ENCODE assay signal across 8 cellular contexts in the genomic region with DNA sequence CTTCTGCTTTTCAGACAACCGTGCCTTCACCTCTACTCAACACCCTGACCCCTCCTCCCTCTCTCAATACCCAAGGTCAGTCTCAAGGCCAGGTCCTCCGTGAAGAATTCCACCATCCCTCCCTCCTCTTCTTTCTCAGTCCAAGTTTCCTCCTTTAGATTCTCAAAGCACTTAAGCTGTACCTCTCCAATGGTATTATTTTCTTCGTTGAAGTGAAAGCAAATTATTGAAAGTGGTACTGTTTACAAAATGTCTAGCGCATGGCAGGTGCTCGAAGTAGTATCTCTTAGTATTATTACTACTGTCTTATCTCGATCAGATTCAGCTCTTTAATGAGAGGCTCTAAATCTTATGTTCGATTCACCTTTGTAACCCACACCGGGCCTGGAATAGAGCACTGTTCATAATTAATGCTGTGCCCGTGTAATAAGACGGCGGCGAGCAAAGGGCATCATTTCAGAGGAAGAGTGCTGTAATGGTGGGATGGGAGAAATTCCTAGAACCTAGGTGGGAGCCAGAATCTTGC. TPM values are rescaled to one million over a fixed set of nuclear protein-coding genes. Genes with fewer than 3 reads are reported as not detected.
DNase-seq lines count a peak whose midpoint lies in the region; ATAC-seq, FAIRE-seq and TF ChIP-seq lines count a peak whose summit lies in the region.

No MANE protein-coding gene starts in this region.

- H3K4me3 ChIP-seq in HEK293 (ENCODE audit: low read depth, low read length) (peak overlapping the region; percentile 53), GM12878 (peak overlapping the region; percentile 64)

- peaks cover 35% of the 10 kb centered on the region for H3K79me2 ChIP-seq in GM12878 (ENCODE audit: control insufficient read depth, insufficient read depth, low read length)

- no peak for TF ChIP-seq EP300 in GM12878 (IDR thresholded peaks at IDR 0.05; ENCODE audit: borderline replicate concordance in 1 of 2, control insufficient read depth in 1 of 2, low read depth in 2 of 2, low read length in 2 of 2)

- H3K27ac ChIP-seq in 22Rv1, result peak overlapping the region; percentile 89
- H3K27ac ChIP-seq in HEK293 (ENCODE audit: extremely low read depth, low read depth, low read length), result peak overlapping the region; percentile 43; the same call in 1 of the 2 replicates
- H3K27ac ChIP-seq in GM12878 (ENCODE audit: control insufficient read depth, insufficient read depth), result peak overlapping the region; percentile 42; the same call in 1 of the 2 replicates

- peaks cover 3% of the 10 kb centered on the region; the same call in 1 of the 2 replicates for H3K4me1 ChIP-seq in HEK293 (ENCODE audit: control insufficient read depth, insufficient read depth, low read length)
- peaks cover 4% of the 10 kb centered on the region; the same call in 1 of the 2 replicates for H3K4me1 ChIP-seq in GM12878 (ENCODE audit: control insufficient read depth, insufficient read depth, low read length)

- ATAC-seq in GM12878, result peak; percentile 13
- ATAC-seq in HG03159 (IDR thresholded peaks at IDR 0.05; ENCODE audit: unreplicated experiment), result no peak
- no peak for ATAC-seq in GM21526 (IDR thresholded peaks at IDR 0.05; ENCODE audit: low FRiP score, unreplicated experiment)

- H3K36me3 ChIP-seq in HEK293 (ENCODE audit: control insufficient read depth in 2 of 2, insufficient read depth in 1 of 2, low read length in 2 of 2), result peaks cover 0 to 8% of the 10 kb centered on the region in 2 experiments; a peak in 1 of 3 replicates
- H3K36me3 ChIP-seq in GM12878 (ENCODE audit: control insufficient read depth in 2 of 2, insufficient read depth in 2 of 2, low read length in 1 of 2), result no peaks in the 10 kb centered on the region

- FAIRE-seq in GM12878 (lab: Jason Lieb, UNC), result no peak

- no peak for TF ChIP-seq POLR2A in GM12878 (IDR thresholded peaks at IDR 0.05; ENCODE audit: low read depth, low read length)

- H3K9me3 ChIP-seq in HEK293 (ENCODE audit: control insufficient read depth, insufficient read depth, low read depth, low read length), result no peaks in the 10 kb centered on the region
- H3K9me3 ChIP-seq in GM12878 (replicated peaks; ENCODE audit: control insufficient read depth, insufficient read depth, low read length), result no peaks in the 10 kb centered on the region

- TF ChIP-seq RAD21 in GM12878 (IDR thresholded peaks at IDR 0.05; ENCODE audit: insufficient read depth, low read depth, low read length), result no peak

- peak overlapping the region; percentile 97 for H3K4me2 ChIP-seq in GM12878 (ENCODE audit: control insufficient read depth, insufficient read depth)

- RAD21 ChIA-PET in GM12878 (lab: Charles Lee; ENCODE audit: unreplicated experiment), result interaction anchor here (1.6 to 1.7 kb wide), 3 partner anchors 19 to 37 kb away, joined by 6 to 11 read pairs (median 9); a partner anchor contains a TSS

- in situ Hi-C loops in GM12878 (cut with MboI) (no loop called here), GM13976 (cut with MboI; ENCODE audit: low sequenced_read_pairs, unreplicated experiment) (no loop called here)

- no peak for DNase-seq in GM12878 (ENCODE audit: low read depth, low spot score)
- DNase-seq in medulla oblongata (ENCODE audit: extremely low spot score), result peak; percentile 16
- DNase-seq in NCI-H1436 (lab: John Stamatoyannopoulos, UW), result no peak
- DNase-seq in GM13976 (ENCODE audit: low spot score), result no peak

- TF ChIP-seq CTCF in 22Rv1 (IDR thresholded peaks at IDR 0.05), result no peak
- no peak for TF ChIP-seq CTCF in HEK293 (tag by site-specific recombination; IDR thresholded peaks at IDR 0.05)
- TF ChIP-seq CTCF in GM12878 (IDR thresholded peaks at IDR 0.05 in 2 of 3, conservative IDR thresholded peaks at IDR 0.05 in 1 of 3; ENCODE audit: control insufficient read depth in 2 of 3, extremely low read depth in 1 of 3, insufficient read depth in 1 of 3, low read depth in 3 of 3, low read length in 3 of 3), result no peak
- TF ChIP-seq CTCF in GM13976 (IDR thresholded peaks at IDR 0.05; ENCODE audit: borderline replicate concordance, control extremely low read depth, extremely low read depth, insufficient read depth, missing control alignments), result no peak

- POLR2A ChIA-PET in HEK293 (lab: Yijun Ruan, JAX), result interaction anchor here (0.6 to 4.1 kb wide), 19 partner anchors 8 to 54 kb away, joined by 3 to 84 read pairs (median 5); a partner anchor contains a TSS
- POLR2A ChIA-PET in GM12878 (lab: Charles Lee), result interaction anchor here (0.7 to 1.7 kb wide), 4 partner anchors 24 to 778 kb away, joined by 3 to 9 read pairs (median 4); a partner anchor contains a TSS

- WGBS in GM12878 (ENCODE audit: insufficient coverage, insufficient replicate concordance, low lambda C conversion rate, missing lambda C conversion rate), result 28% methylated on average over 12 of the region's 12 CpGs

- CTCF ChIA-PET in HEK293 (lab: Yijun Ruan, JAX) (interaction anchor here (0.7 to 4.7 kb wide), 11 partner anchors 9 to 1182 kb away, joined by 3 to 44 read pairs (median 3); a partner anchor contains a TSS), GM12878 (lab: Yijun Ruan, JAX) (interaction anchor here (0.6 to 4.3 kb wide), 10 partner anchors 11 to 279 kb away, joined by 3 to 32 read pairs (median 8); a partner anchor contains a TSS)

- intact Hi-C loops in GM12878 (cut with micrococcal nuclease; ENCODE audit: unreplicated experiment), result loop anchor here (2.0 kb wide), 1 partner anchor 25 kb away; no protein-coding TSS in a partner anchor

- SMC1A ChIA-PET in GM12878 (lab: Charles Lee; ENCODE audit: uncharacterized antibody, unreplicated experiment), result interaction anchor here (1.0 to 2.1 kb wide), 7 partner anchors 12 to 333 kb away, joined by 3 to 11 read pairs (median 5); a partner anchor contains a TSS

- H4K20me1 ChIP-seq in GM12878 (ENCODE audit: control insufficient read depth, insufficient read depth), result no peaks in the 10 kb centered on the region

- BruUV-seq in GM12878 (replicated peaks; lab: Mats Ljungman, UMichigan), result TSS peak; percentile 94

- no peaks in the 10 kb centered on the region for H3K27me3 ChIP-seq in GM12878 (replicated peaks in 1 of 2; ENCODE audit: control insufficient read depth in 2 of 2, insufficient read depth in 2 of 2, low read length in 1 of 2)

- H2AFZ ChIP-seq in GM12878 (ENCODE audit: control insufficient read depth, low read depth, low read length), result peak overlapping the region; percentile 99

- peak overlapping the region; percentile 78 for H3K9ac ChIP-seq in GM12878 (ENCODE audit: control insufficient read depth, insufficient read depth, low read length)

TF ChIP-seq in HEK293, 187 proteins besides CTCF, POLR2A, EP300 and RAD21 (continues in another document):
- TF ChIP-seq TRIM28 (IDR thresholded peaks at IDR 0.05; ENCODE audit: borderline replicate concordance, low read length) (no peak), SETDB1 (IDR thresholded peaks at IDR 0.05; ENCODE audit: insufficient read length, low read length) (no peak), ZFP69B (tag by site-specific recombination; IDR thresholded peaks at IDR 0.05) (0 out of 2 replicates have a peak, but pooled peaks have one; percentile 34), ZSCAN30 (tag by site-specific recombination; IDR thresholded peaks at IDR 0.05) (peak; percentile 37; the same call in 1 of the 2 replicates), SP7 (tag by site-specific recombination; IDR thresholded peaks at IDR 0.05) (no peak)

TF ChIP-seq in GM12878, 131 proteins besides CTCF, POLR2A, EP300 and RAD21 (continues in another document):
- TF ChIP-seq SMAD1 (IDR thresholded peaks at IDR 0.05; ENCODE audit: low read depth, partially characterized antibody), result no peak

RNA-seq across cellular contexts. Expression of a gene that starts 0.6 kb away (rescaled TPM):
- 99.4 and 101 TPM in 2 replicates for total RNA-seq in GM12878 (2013; cell fraction: nucleolus; rRNA removed)
- 17.9 and 20.8 TPM in 2 replicates for total RNA-seq in GM12878 (2014; rRNA removed)
- total RNA-seq in GM12878 (2014; rRNA removed; fragmentation: Illumina TruSeq; extraction: Trizol), result 17.3 and 17.6 TPM in 2 replicates
- 19.6 and 21.4 TPM in 2 replicates for total RNA-seq in GM12878 (2021)
- polyA plus RNA-seq in GM12878 (2011; ENCODE audit: low read depth), result 7.9 TPM
- 18.1 and 19.4 TPM in 2 replicates for polyA plus RNA-seq in GM12878 (2011; rRNA removed)
- polyA plus RNA-seq in GM12878 (2011; cell fraction: cytosol; rRNA removed), result 7.3 and 10.0 TPM in 2 replicates
- polyA plus RNA-seq in GM12878 (2011; cell fraction: nucleus; rRNA removed), result 38.5 and 40.8 TPM in 2 replicates
- polyA plus RNA-seq in GM12878 (2012), result 10.6 and 11.1 TPM in 2 replicates
- polyA plus RNA-seq in GM12878 (2014; fragmentation: Illumina TruSeq; extraction: Trizol), result 23.2 and 30.7 TPM in 2 replicates
- 1 to 10 TPM; 3.7 to 4.2 TPM for polyA plus RNA-seq in GM12878 (2014; fragmentation: Nextera tagmentation; extraction: Ambion mirVana)
- 13.6 and 14.9 TPM in 2 replicates for polyA plus RNA-seq in GM12878 (2014; rRNA removed)
- polyA plus RNA-seq in GM12878 (2016; fragmentation: Nextera tagmentation; extraction: Ambion mirVana), result 10 to 100 TPM; 11.5 to 11.7 TPM
- 32.5 and 34.1 TPM in 2 replicates for polyA minus RNA-seq in GM12878 (2011; rRNA and poly(A)+ RNA removed)
- 8.6 and 12.2 TPM in 2 replicates for polyA minus RNA-seq in GM12878 (2011; cell fraction: cytosol; rRNA and poly(A)+ RNA removed)
- polyA minus RNA-seq in GM12878 (2011; cell fraction: nucleus; rRNA and poly(A)+ RNA removed), result 34.8 and 45.2 TPM in 2 replicates

RNA-seq across cellular contexts. Expression of a gene that starts 36.9 kb away (rescaled TPM):
- total RNA-seq in GM12878 (2013; cell fraction: nucleolus; rRNA removed), result 90.9 and 103 TPM in 2 replicates
- 22.9 and 24.4 TPM in 2 replicates for total RNA-seq in GM12878 (2014; rRNA removed)
- 22.9 and 23.9 TPM in 2 replicates for total RNA-seq in GM12878 (2014; rRNA removed; fragmentation: Illumina TruSeq; extraction: Trizol)
- total RNA-seq in GM12878 (2021), result 50.3 and 63.0 TPM in 2 replicates
- 40.8 TPM for polyA plus RNA-seq in GM12878 (2011; ENCODE audit: low read depth)
- polyA plus RNA-seq in GM12878 (2011; rRNA removed), result 23.5 and 33.9 TPM in 2 replicates
- polyA plus RNA-seq in GM12878 (2011; cell fraction: cytosol; rRNA removed), result 35.0 and 37.2 TPM in 2 replicates
- 118 and 158 TPM in 2 replicates for polyA plus RNA-seq in GM12878 (2011; cell fraction: nucleus; rRNA removed)
- polyA plus RNA-seq in GM12878 (2012), result 34.9 and 66.5 TPM in 2 replicates
- polyA plus RNA-seq in GM12878 (2014; fragmentation: Illumina TruSeq; extraction: Trizol), result 15.3 and 20.8 TPM in 2 replicates
- polyA plus RNA-seq in GM12878 (2014; fragmentation: Nextera tagmentation; extraction: Ambion mirVana), result 10 to 100 TPM; 25.6 to 33.9 TPM
- polyA plus RNA-seq in GM12878 (2014; rRNA removed), result 62.2 and 69.4 TPM in 2 replicates
- polyA plus RNA-seq in GM12878 (2016; fragmentation: Nextera tagmentation; extraction: Ambion mirVana), result 10 to 100 TPM; 45.8 to 47.3 TPM
- 47.5 and 62.1 TPM in 2 replicates for polyA minus RNA-seq in GM12878 (2011; rRNA and poly(A)+ RNA removed)
- 25.0 and 26.2 TPM in 2 replicates for polyA minus RNA-seq in GM12878 (2011; cell fraction: cytosol; rRNA and poly(A)+ RNA removed)
- polyA minus RNA-seq in GM12878 (2011; cell fraction: nucleus; rRNA and poly(A)+ RNA removed), result 43.6 and 75.0 TPM in 2 replicates
